In genomic region chr5:54310433-54311177, GRCh38 we compare ENCODE assay signal across 8 cellular contexts. TPM values are rescaled to one million over a fixed set of nuclear protein-coding genes. Genes with fewer than 3 reads are reported as not detected.
DNase-seq lines count a peak whose midpoint lies in the region; ATAC-seq, FAIRE-seq and TF ChIP-seq lines count a peak whose summit lies in the region.

Gene ARL15, minus strand, starts transcription at chr5:54310573.

- H3K27ac Mint-ChIP-seq in T-cell: peak within 1 kb of the TSS; percentile 94 to 97

- H3K4me1 ChIP-seq in adrenal gland (replicated peaks in 1 of 2) (peaks cover 12 to 21% of the 10 kb centered on the region in 2 donors), heart right ventricle (peaks cover 0 to 34% (median 25%) of the 10 kb centered on the region in 9 donors), upper lobe of left lung (peaks cover 9 to 24% (median 22%) of the 10 kb centered on the region in 4 donors)

- POLR2A ChIA-PET in T-cell (lab: Charles Lee): interaction anchor here (0.5 to 1.5 kb wide), 12 partner anchors 9 to 1201 kb away, joined by 3 to 10 read pairs (median 4); partner anchors contain the start of genes DHX29 (in 1 of the 2), GZMA (in 1 of the 2), MTREX (in 1 of the 2) and SNX18 (in 1 of the 2)

- CTCF ChIA-PET in T-cell (lab: Charles Lee): interaction anchor here (0.6 to 1.6 kb wide), 17 partner anchors 15 to 1512 kb away, joined by 3 to 8 read pairs (median 3); no protein-coding TSS in a partner anchor

- H3K36me3 ChIP-seq in adrenal gland (replicated peaks in 1 of 2): no peaks in the 10 kb centered on the region
- no peaks in the 10 kb centered on the region for H3K36me3 ChIP-seq in heart right ventricle
- H3K36me3 ChIP-seq in upper lobe of left lung: no peaks in the 10 kb centered on the region

- FAIRE-seq in GM12891 (lab: Jason Lieb, UNC): peak; percentile 86

- no peaks in the 10 kb centered on the region for H3K36me3 Mint-ChIP-seq in T-cell

- peaks cover under 1 to 4% of the 10 kb centered on the region in 2 donors for H3K27me3 Mint-ChIP-seq in T-cell

- TF ChIP-seq EP300 in upper lobe of left lung (IDR thresholded peaks at IDR 0.05): peak in 1 of 4 donors; percentile 14

- H3K27ac ChIP-seq in adrenal gland: peak within 1 kb of the TSS in 4 of 5 donors; percentile 81 to 90 (median 86)
- peak within 1 kb of the TSS; percentile 75 to 95 (median 90) for H3K27ac ChIP-seq in heart right ventricle
- peak within 1 kb of the TSS; percentile 83 to 95 (median 88) for H3K27ac ChIP-seq in upper lobe of left lung

- H3K27me3 ChIP-seq in adrenal gland: no peaks in the 10 kb centered on the region
- H3K27me3 ChIP-seq in heart right ventricle: no peaks in the 10 kb centered on the region
- H3K27me3 ChIP-seq in upper lobe of left lung: no peaks in the 10 kb centered on the region

- intact Hi-C loops in adrenal gland (cut with DNase I) (loop anchor here (10.0 kb wide), 2 partner anchors 56 to 104 kb away; no protein-coding TSS in a partner anchor), heart right ventricle (cut with DNase I) (loop anchor here in 9 of 10 donors (1.0 to 10.0 kb wide), 11 partner anchors 53 to 182 kb away; no protein-coding TSS in a partner anchor), posterior cingulate gyrus (cut with DNase I) (loop anchor here (10.0 kb wide), 2 partner anchors 66 to 114 kb away; no protein-coding TSS in a partner anchor)

- H3K4me3 ChIP-seq in adrenal gland: peak within 1 kb of the TSS; percentile 43 to 97 (median 86)
- peak within 1 kb of the TSS; percentile 73 to 96 (median 87) for H3K4me3 ChIP-seq in heart right ventricle
- H3K4me3 ChIP-seq in upper lobe of left lung: peak within 1 kb of the TSS; percentile 71 to 89 (median 72)

- no peak for TF ChIP-seq CTCF in adrenal gland (IDR thresholded peaks at IDR 0.05)
- TF ChIP-seq CTCF in heart right ventricle (IDR thresholded peaks at IDR 0.05): no peak
- TF ChIP-seq CTCF in upper lobe of left lung (IDR thresholded peaks at IDR 0.05): peak in 2 of 6 experiments; percentile 16 to 19

- TF ChIP-seq POLR2A in GM12891 (IDR thresholded peaks at IDR 0.05; ENCODE audit: low read depth, low read length) (peak; percentile 99), adrenal gland (IDR thresholded peaks at IDR 0.05) (peak; percentile 99 to 100), upper lobe of left lung (IDR thresholded peaks at IDR 0.05) (peak; percentile 83 to 100 (median 96))

- WGBS in adrenal gland, 4 donors: 0 to 1% (median 0%) methylated on average over 22 to 51 of the region's 51 CpGs
- 0% methylated on average over 51 of the region's 51 CpGs for WGBS in heart right ventricle, 2 donors
- WGBS in upper lobe of left lung, 2 donors: 0 to 1% methylated on average over 23 to 51 of the region's 51 CpGs

- DNase-seq in GM12891 (ENCODE audit: insufficient read length, low spot score): peak; percentile 90
- peak; percentile 81 for DNase-seq in NCI-H1436 treated with DMSO at 0.1 percent for 48 hours (lab: John Stamatoyannopoulos, UW)
- peak; percentile 95 to 99 (median 98) for DNase-seq in T-cell
- peak; percentile 98 to 100 (median 99) for DNase-seq in adrenal gland
- DNase-seq in heart right ventricle: peak; percentile 98 to 99
- peak; percentile 97 to 100 (median 99) for DNase-seq in posterior cingulate gyrus
- peak; percentile 98 for DNase-seq in upper lobe of left lung

- peak within 1 kb of the TSS; percentile 96 for H3K4me3 Mint-ChIP-seq in T-cell

- no peaks in the 10 kb centered on the region for H3K9me3 Mint-ChIP-seq in T-cell

- no peaks in the 10 kb centered on the region for H3K9me3 ChIP-seq in adrenal gland (replicated peaks in 1 of 3)
- H3K9me3 ChIP-seq in heart right ventricle: no peaks in the 10 kb centered on the region
- H3K9me3 ChIP-seq in upper lobe of left lung: no peaks in the 10 kb centered on the region

- peak; percentile 95 for ATAC-seq in HG02840 (IDR thresholded peaks at IDR 0.05; ENCODE audit: low FRiP score, unreplicated experiment)
- ATAC-seq in T-cell (replicated peaks in 1 of 4): peak; percentile 91 to 94 (median 92)
- ATAC-seq in heart right ventricle: peak; percentile 97 to 99 (median 98)
- peak; percentile 97 to 98 for ATAC-seq in upper lobe of left lung (ENCODE audit: low FRiP score in 2 of 2)

- H3K4me1 Mint-ChIP-seq in T-cell: peaks cover 29 to 33% (median 31%) of the 10 kb centered on the region in 3 donors

TF ChIP-seq in GM12891, 5 proteins besides CTCF, POLR2A, EP300 and RAD21:
- TF ChIP-seq PAX5 (IDR thresholded peaks at IDR 0.05; ENCODE audit: insufficient read depth, low read length, severe bottlenecking) (no peak), POU2F2 (IDR thresholded peaks at IDR 0.05; ENCODE audit: low read depth, low read length) (peak; percentile 92), SPI1 (IDR thresholded peaks at IDR 0.05; ENCODE audit: low read depth, low read length) (no peak), TAF1 (IDR thresholded peaks at IDR 0.05; ENCODE audit: low read depth, low read length) (peak; percentile 95), POLR2AphosphoS5 (IDR thresholded peaks at IDR 0.05; ENCODE audit: low read depth, low read length) (peak; percentile 98)

RNA-seq across cellular contexts. Expression of gene ARL15, which starts in this region (rescaled TPM):
- 2.5 TPM for polyA plus RNA-seq in GM12891 (2012; ENCODE audit: low read depth, missing spikeins)
- total RNA-seq in T-cell: 10 to 100 TPM; 10.7 to 21.6 (median 11.7) TPM
- total RNA-seq in adrenal gland: 10 to 100 TPM; 19.4 to 57.5 (median 42.8) TPM
- polyA plus RNA-seq in adrenal gland: 10 to 100 TPM; 12.1 to 27.6 (median 12.3) TPM
- total RNA-seq in heart right ventricle: 10 to 100 TPM; 22.6 to 31.8 (median 28.7) TPM
- 10 to 100 TPM in 1 of 2 donors, 1 to 10 TPM in 1; 7.8 to 12.0 TPM for polyA plus RNA-seq in heart right ventricle
- total RNA-seq in upper lobe of left lung: 10 to 100 TPM in 5 of 6 donors, 1 to 10 TPM in 1; 6.7 to 36.4 (median 20.7) TPM

Comparison
In these comparisons a context has a peak if more than half of its experiments do, and no peak if none do; other contexts are left out.
1. Peak in every context shown above with its lines: DNase-seq, ATAC-seq, H3K4me3 ChIP-seq and H3K27ac ChIP-seq.